Comparison of ENCODE assay signal across 7 cellular contexts in genomic region chr7:129824291-129825004, GRCh38.
A peak's percentile ranks its signal among the peaks of the same experiment; 100 is the strongest.
DNase-seq lines count a peak whose midpoint lies in the region; ATAC-seq and TF ChIP-seq lines count a peak whose summit lies in the region.

No MANE protein-coding gene starts in this region.

- peak overlapping the region; percentile 68 for H3K9ac ChIP-seq in HCT116 (ENCODE audit: low read length)

- H3K27ac Mint-ChIP-seq in stimulated activated effector memory CD8-positive, alpha-beta T cell treated with anti-CD3 and anti-CD28 coated beads, Interleukin-12 subunit alpha, Interleukin-12 subunit beta, amount 100 ng/mL, for 72 hours = peak overlapping the region; percentile 88

- H3K4me1 ChIP-seq in HCT116 (ENCODE audit: control insufficient read depth in 1 of 2, insufficient read depth in 2 of 2, low read length in 2 of 2) = peaks cover 31 to 46% of the 10 kb centered on the region in 2 experiments
- no peaks in the 10 kb centered on the region for H3K4me1 ChIP-seq in right cardiac atrium (ENCODE audit: control insufficient read depth, insufficient read depth, low read length)

- no peak for DNase-seq in HCT116 (ENCODE audit: low read depth, low spot score)
- peak in 1 of 3 donors; percentile 60 for DNase-seq in right cardiac atrium
- DNase-seq in stimulated activated effector memory CD8-positive, alpha-beta T cell treated with anti-CD3 and anti-CD28 coated beads, Interleukin-12 subunit alpha, Interleukin-12 subunit beta, amount 100 ng/mL, for 72 hours (ENCODE audit: low spot score in 2 of 2) = no peak
- no peak for DNase-seq in T1000 (lab: John Stamatoyannopoulos, UW)
- DNase-seq in sciatic nerve (ENCODE audit: low spot score) = no peak
- no peak for DNase-seq in COLO668 (lab: John Stamatoyannopoulos, UW; ENCODE audit: unreplicated experiment)

- H3K27ac ChIP-seq in HCT116 (ENCODE audit: low read depth, low read length) (peak overlapping the region; percentile 98), right cardiac atrium (ENCODE audit: low read length) (no peak overlapping the region)

- H3K27me3 ChIP-seq in HCT116 (ENCODE audit: insufficient read depth, low read length) (no peaks in the 10 kb centered on the region), right cardiac atrium (ENCODE audit: control insufficient read depth, insufficient read depth) (no peaks in the 10 kb centered on the region)

- no peak overlapping the region for H2AFZ ChIP-seq in HCT116 (ENCODE audit: low read depth, low read length, poor library complexity, severe bottlenecking)

- CTCF ChIA-PET in HCT116 (lab: Charles Lee) = interaction anchor here (0.7 to 3.1 kb wide), 15 partner anchors 11 to 661 kb away, joined by 3 to 19 read pairs (median 3); no protein-coding TSS in a partner anchor

- POLR2A ChIA-PET in HCT116 (lab: Charles Lee) = interaction anchor here (0.6 to 1.4 kb wide), 9 partner anchors 9 to 808 kb away, joined by 3 to 4 read pairs (median 3); no protein-coding TSS in a partner anchor

- H3K9me3 Mint-ChIP-seq in stimulated activated effector memory CD8-positive, alpha-beta T cell treated with anti-CD3 and anti-CD28 coated beads, Interleukin-12 subunit alpha, Interleukin-12 subunit beta, amount 100 ng/mL, for 72 hours = no peaks in the 10 kb centered on the region

- TF ChIP-seq POLR2A in HCT116 (IDR thresholded peaks at IDR 0.05; ENCODE audit: borderline replicate concordance, extremely low read depth, insufficient read depth, insufficient read length) = peak; percentile 34

- RAD21 ChIA-PET in HCT116 (lab: Charles Lee; ENCODE audit: low non-redundant PET in 1 of 2, low total read pairs in 2 of 2, uncharacterized antibody in 2 of 2, unreplicated experiment in 2 of 2) = interaction anchor here (0.6 to 1.0 kb wide), 4 partner anchors 160 to 481 kb away, joined by 3 read pairs; no protein-coding TSS in a partner anchor

- no peaks in the 10 kb centered on the region for H4K20me1 ChIP-seq in HCT116 (ENCODE audit: insufficient read depth)

- peaks cover 21% of the 10 kb centered on the region for H3K36me3 Mint-ChIP-seq in stimulated activated effector memory CD8-positive, alpha-beta T cell treated with anti-CD3 and anti-CD28 coated beads, Interleukin-12 subunit alpha, Interleukin-12 subunit beta, amount 100 ng/mL, for 72 hours

- H3K9me3 ChIP-seq in HCT116 (ENCODE audit: control insufficient read depth in 1 of 2, insufficient read depth in 1 of 2, low read depth in 1 of 2, low read length in 2 of 2) (no peaks in the 10 kb centered on the region), right cardiac atrium (ENCODE audit: control insufficient read depth, low read length) (no peaks in the 10 kb centered on the region)

- TSS peak; percentile 80 for BruUV-seq in HCT116 (replicated peaks; lab: Mats Ljungman, UMichigan)

- whole genome bisulfite sequencing in right cardiac atrium = 46% methylated on average over 20 of the region's 20 CpGs

- no peaks in the 10 kb centered on the region for H3K79me2 ChIP-seq in HCT116 (ENCODE audit: insufficient read depth, low read length)

- H3K4me3 Mint-ChIP-seq in stimulated activated effector memory CD8-positive, alpha-beta T cell treated with anti-CD3 and anti-CD28 coated beads, Interleukin-12 subunit alpha, Interleukin-12 subunit beta, amount 100 ng/mL, for 72 hours = peak overlapping the region; percentile 89

- no peak for TF ChIP-seq RAD21 in HCT116 (IDR thresholded peaks at IDR 0.05; ENCODE audit: low read depth)

- ATAC-seq in HCT116 = no peak
- no peak for ATAC-seq in right cardiac atrium
- no peak for ATAC-seq in stimulated activated effector memory CD8-positive, alpha-beta T cell treated with anti-CD3 and anti-CD28 coated beads, Interleukin-12 subunit alpha, Interleukin-12 subunit beta, amount 100 ng/mL, for 72 hours
- no peak for ATAC-seq in sciatic nerve

- TF ChIP-seq CTCF in HCT116 (IDR thresholded peaks at IDR 0.05 in 2 of 3, conservative IDR thresholded peaks at IDR 0.05 in 1 of 3; ENCODE audit: borderline replicate concordance in 1 of 3, insufficient read depth in 1 of 3, low read depth in 2 of 3, low read length in 2 of 3) (peak in 1 of 3 experiments; percentile 43; a peak in 1 of 6 replicates), WI38 (IDR thresholded peaks at IDR 0.05; ENCODE audit: low read depth, low read length) (no peak)

- H3K4me2 ChIP-seq in HCT116 (ENCODE audit: low read length) = peak overlapping the region; percentile 99

- no peaks in the 10 kb centered on the region for H3K9me2 ChIP-seq in HCT116 (ENCODE audit: insufficient read depth)

- H3K4me3 ChIP-seq in HCT116 (replicated peaks in 1 of 2; ENCODE audit: low read depth in 1 of 2, low read length in 2 of 2) (peak overlapping the region; percentile 52 to 60), WI38 (ENCODE audit: low read depth, low read length) (peak overlapping the region; percentile 81), right cardiac atrium (ENCODE audit: low read length) (peak overlapping the region; percentile 46)

- no peaks in the 10 kb centered on the region for H3K36me3 ChIP-seq in HCT116 (ENCODE audit: control insufficient read depth in 1 of 2, insufficient read depth in 2 of 2, low read length in 2 of 2)

- intact Hi-C loops in HCT116 (cut with micrococcal nuclease) (loop anchor here (1.0 to 5.0 kb wide), 6 partner anchors 44 to 607 kb away; partner anchors contain the start of gene NRF1), right cardiac atrium (cut with DNase I) (loop anchor here (5.0 to 10.0 kb wide), 4 partner anchors 157 to 188 kb away; no protein-coding TSS in a partner anchor), sciatic nerve (cut with DNase I) (loop anchor here (10.0 kb wide), 1 partner anchor 190 kb away; no protein-coding TSS in a partner anchor)

- peaks cover 17% of the 10 kb centered on the region for H3K4me1 Mint-ChIP-seq in stimulated activated effector memory CD8-positive, alpha-beta T cell treated with anti-CD3 and anti-CD28 coated beads, Interleukin-12 subunit alpha, Interleukin-12 subunit beta, amount 100 ng/mL, for 72 hours

TF ChIP-seq in HCT116, 20 proteins besides CTCF, POLR2A, EP300 and RAD21:
- TF ChIP-seq EZH2phosphoT487 (IDR thresholded peaks at IDR 0.05; ENCODE audit: borderline replicate concordance) (no peak), ZFX (IDR thresholded peaks at IDR 0.05) (peak; percentile 15; the same call in 1 of the 2 replicates), POLR2AphosphoS5 (IDR thresholded peaks at IDR 0.05; ENCODE audit: low read depth, low read length) (peak; percentile 82; the same call in 1 of the 2 replicates), SRF (IDR thresholded peaks at IDR 0.05; ENCODE audit: low read depth) (no peak), ELF1 (IDR thresholded peaks at IDR 0.05; ENCODE audit: borderline replicate concordance, low read depth) (no peak), EGR1 (IDR thresholded peaks at IDR 0.05; ENCODE audit: low read depth) (no peak), CEBPB (IDR thresholded peaks at IDR 0.05; ENCODE audit: low read depth) (no peak)
TF ChIP-seq in HCT116: peak in this region for 2.
